1 cellular context compared by ENCODE assay signal in genomic region chr4:52721968-52722814, GRCh38.
A peak's percentile ranks its signal among the peaks of the same experiment; 100 is the strongest.
TF ChIP-seq lines count a peak whose summit lies in the region.

No MANE protein-coding gene starts in this region.

TF ChIP-seq in HepG2, 621 proteins besides CTCF, POLR2A, EP300 and RAD21 (continued from another document and continues in another):
- TF ChIP-seq GMEB2 (CRISPR knock-in tag; IDR thresholded peaks at IDR 0.05; ENCODE audit: low read depth) (no peak), ZNF292 (CRISPR knock-in tag; IDR thresholded peaks at IDR 0.05; ENCODE audit: borderline replicate concordance, low read depth) (no peak), ZBTB46 (CRISPR knock-in tag; IDR thresholded peaks at IDR 0.05; ENCODE audit: borderline replicate concordance) (no peak), ZFP62 (CRISPR knock-in tag; IDR thresholded peaks at IDR 0.05) (no peak), ZNF614 (CRISPR knock-in tag; IDR thresholded peaks at IDR 0.05; ENCODE audit: borderline replicate concordance) (no peak), KDM5A (IDR thresholded peaks at IDR 0.05; ENCODE audit: borderline replicate concordance, low read length) (no peak), GABPB1 (CRISPR knock-in tag; IDR thresholded peaks at IDR 0.05) (peak; percentile 70), ZNF138 (CRISPR knock-in tag; IDR thresholded peaks at IDR 0.05; ENCODE audit: low read depth) (no peak), BORCS8-MEF2B (CRISPR knock-in tag; IDR thresholded peaks at IDR 0.05) (no peak), AHR (CRISPR knock-in tag; IDR thresholded peaks at IDR 0.05) (no peak), MAFK (conservative IDR thresholded peaks at IDR 0.05 in 1 of 2, IDR thresholded peaks at IDR 0.05 in 1 of 2; ENCODE audit: low read length in 2 of 2) (no peak), NR2F2 (IDR thresholded peaks at IDR 0.05; ENCODE audit: borderline replicate concordance, low read depth) (no peak), ZBTB2 (CRISPR knock-in tag; IDR thresholded peaks at IDR 0.05; ENCODE audit: low read depth) (no peak), GLI4 (CRISPR knock-in tag; IDR thresholded peaks at IDR 0.05; ENCODE audit: borderline replicate concordance) (no peak), SMARCE1 (IDR thresholded peaks at IDR 0.05; ENCODE audit: borderline replicate concordance) (no peak), NKX3-1 (CRISPR knock-in tag; IDR thresholded peaks at IDR 0.05) (no peak), SNRNP70 (IDR thresholded peaks at IDR 0.05; ENCODE audit: low read depth, low read length) (no peak), AGO2 (optimal IDR thresholded peaks at IDR 0.05; ENCODE audit: low read depth, low read length) (peak; percentile 100), ZNF383 (CRISPR knock-in tag; IDR thresholded peaks at IDR 0.05; ENCODE audit: borderline replicate concordance) (no peak), SP2 (CRISPR knock-in tag; IDR thresholded peaks at IDR 0.05) (peak; percentile 89), ZNF207 (IDR thresholded peaks at IDR 0.05; ENCODE audit: borderline replicate concordance) (no peak), RARA (CRISPR knock-in tag; IDR thresholded peaks at IDR 0.05) (no peak), ZNF446 (CRISPR knock-in tag; IDR thresholded peaks at IDR 0.05) (no peak), ETV5 (CRISPR knock-in tag; IDR thresholded peaks at IDR 0.05; ENCODE audit: borderline replicate concordance) (no peak), ELF4 (CRISPR knock-in tag; IDR thresholded peaks at IDR 0.05; ENCODE audit: borderline replicate concordance) (no peak), NRL (CRISPR knock-in tag; IDR thresholded peaks at IDR 0.05; ENCODE audit: borderline replicate concordance) (peak; percentile 25; the same call in 1 of the 2 replicates), PLRG1 (conservative IDR thresholded peaks at IDR 0.05) (no peak), IRF1 (CRISPR knock-in tag; IDR thresholded peaks at IDR 0.05; ENCODE audit: low read depth) (no peak), KIAA2018 (CRISPR knock-in tag; IDR thresholded peaks at IDR 0.05; ENCODE audit: borderline replicate concordance) (no peak), ZBTB14 (CRISPR knock-in tag; IDR thresholded peaks at IDR 0.05) (no peak), CSRNP2 (CRISPR knock-in tag; conservative IDR thresholded peaks at IDR 0.05; ENCODE audit: low read depth) (no peak), NR2C2 (CRISPR knock-in tag; IDR thresholded peaks at IDR 0.05; ENCODE audit: borderline replicate concordance) (no peak), NCOA2 (CRISPR knock-in tag; IDR thresholded peaks at IDR 0.05) (no peak), KMT2B (CRISPR knock-in tag; IDR thresholded peaks at IDR 0.05) (peak; percentile 44; the same call in 1 of the 2 replicates), ZNF530 (CRISPR knock-in tag; IDR thresholded peaks at IDR 0.05; ENCODE audit: low read depth) (no peak), ZNF10 (CRISPR knock-in tag; IDR thresholded peaks at IDR 0.05; ENCODE audit: borderline replicate concordance, low read depth) (no peak), JARID2 (CRISPR knock-in tag; IDR thresholded peaks at IDR 0.05; ENCODE audit: insufficient replicate concordance) (no peak), MXD4 (CRISPR knock-in tag; IDR thresholded peaks at IDR 0.05) (no peak), PRDM10 (CRISPR knock-in tag; IDR thresholded peaks at IDR 0.05; ENCODE audit: low read depth) (no peak), NR3C1 (CRISPR knock-in tag; IDR thresholded peaks at IDR 0.05) (no peak), ZNF354B (CRISPR knock-in tag; IDR thresholded peaks at IDR 0.05) (no peak), NR0B2 (CRISPR knock-in tag; IDR thresholded peaks at IDR 0.05) (no peak)
